In the genomic region with DNA sequence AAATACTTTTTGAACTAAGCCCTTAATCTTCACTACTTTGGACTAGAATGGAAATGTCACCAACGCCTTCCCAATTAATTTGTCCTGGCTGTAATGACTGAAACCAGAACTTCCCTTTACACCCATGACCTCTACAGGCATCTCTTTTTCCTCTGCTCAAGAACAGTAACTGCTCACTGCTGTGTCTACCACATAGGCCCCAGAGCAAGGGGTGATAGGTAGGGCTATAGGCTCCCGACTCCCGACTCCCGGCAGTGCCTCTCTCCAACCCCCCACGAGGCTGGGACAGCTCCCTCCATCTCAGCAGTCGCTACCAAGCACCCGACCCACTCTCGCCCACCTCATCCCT, we compare ENCODE assay signal across 1 cellular context.
TF ChIP-seq lines count a peak whose summit lies in the region.

No MANE protein-coding gene starts in this region.

TF ChIP-seq in A549, 52 proteins besides CTCF, POLR2A, EP300 and RAD21 (continued from another document):
- no peak for TF ChIP-seq ESRRA (IDR thresholded peaks at IDR 0.05; ENCODE audit: borderline replicate concordance, low read length)
- TF ChIP-seq, protein P1, sequence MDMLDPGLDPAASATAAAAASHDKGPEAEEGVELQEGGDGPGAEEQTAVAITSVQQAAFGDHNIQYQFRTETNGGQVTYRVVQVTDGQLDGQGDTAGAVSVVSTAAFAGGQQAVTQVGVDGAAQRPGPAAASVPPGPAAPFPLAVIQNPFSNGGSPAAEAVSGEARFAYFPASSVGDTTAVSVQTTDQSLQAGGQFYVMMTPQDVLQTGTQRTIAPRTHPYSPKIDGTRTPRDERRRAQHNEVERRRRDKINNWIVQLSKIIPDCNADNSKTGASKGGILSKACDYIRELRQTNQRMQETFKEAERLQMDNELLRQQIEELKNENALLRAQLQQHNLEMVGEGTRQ (IDR thresholded peaks at IDR 0.05), result no peak
- peak; percentile 91 for TF ChIP-seq TFCP2L1 (CRISPR knock-in tag; IDR thresholded peaks at IDR 0.05)
